Comparison of ENCODE assay signal across 14 cellular contexts in genomic region chr9:3498691-3499090, GRCh38. TPM values are rescaled to one million over a fixed set of nuclear protein-coding genes. Genes with fewer than 3 reads are reported as not detected.
DNase-seq lines count a peak whose midpoint lies in the region; ATAC-seq, FAIRE-seq and TF ChIP-seq lines count a peak whose summit lies in the region.
"Had no signal": no experiment of that assay in that cellular context is flagged by ENCODE, and none has a peak within 500 bp of the region (broad histone marks: within the 10 kb centered on the region; RNA-seq: fewer than 3 reads in every experiment).

No MANE protein-coding gene starts in this region.

- no peak overlapping the region for H3K4me3 ChIP-seq in HAP-1
- no peak overlapping the region for H3K4me3 ChIP-seq in endodermal cell (ENCODE audit: low read length)
- H3K4me3 ChIP-seq in pancreas: no peak overlapping the region
- H3K4me3 ChIP-seq: thyroid gland had no signal

- H3K4me1 ChIP-seq in HAP-1 (peaks cover 39% of the 10 kb centered on the region), endodermal cell (ENCODE audit: control insufficient read depth, insufficient read depth, low read length) (no peaks in the 10 kb centered on the region), pancreas (peaks cover 0 to 3% (median 0%) of the 10 kb centered on the region in 3 donors)
- H3K4me1 ChIP-seq: thyroid gland had no signal

- H3K4me1 Mint-ChIP-seq in endodermal cell: peaks cover 6% of the 10 kb centered on the region

- intact Hi-C loops in pancreas (cut with DNase I): no loop called here

- H3K27ac ChIP-seq in endodermal cell (ENCODE audit: low read depth, low read length): peak overlapping the region; percentile 67
- no peak overlapping the region for H3K27ac ChIP-seq in pancreas
- H3K27ac ChIP-seq: thyroid gland, WERI-Rb-1 had no signal

- CTCF ChIA-PET in HEK293T (lab: Yijun Ruan, JAX): no interaction called here

- no peaks in the 10 kb centered on the region for H3K9me3 Mint-ChIP-seq in endodermal cell

- in situ Hi-C loops in HAP-1 (cut with MboI; ENCODE audit: low sequenced_read_pairs): no loop called here

- H3K27me3 ChIP-seq in HAP-1 (ENCODE audit: low read depth) (no peaks in the 10 kb centered on the region), endodermal cell (ENCODE audit: control insufficient read depth, insufficient read depth, low read length, poor library complexity, severe bottlenecking) (no peaks in the 10 kb centered on the region), pancreas (no peaks in the 10 kb centered on the region)
- H3K27me3 ChIP-seq: thyroid gland had no signal

- TF ChIP-seq CTCF in endodermal cell (conservative IDR thresholded peaks at IDR 0.05) (no peak), pancreas (IDR thresholded peaks at IDR 0.05) (no peak)

- POLR2A ChIA-PET in HEK293T (lab: Yijun Ruan, JAX): interaction anchor here (3.9 kb wide), 1 partner anchor 28 kb away, joined by 22 read pairs; the partner anchor contains the start of gene RFX3

- H3K36me3 ChIP-seq in HAP-1 (replicated peaks): no peaks in the 10 kb centered on the region
- no peaks in the 10 kb centered on the region for H3K36me3 ChIP-seq in endodermal cell (ENCODE audit: control insufficient read depth, insufficient read depth, low read length)
- no peaks in the 10 kb centered on the region for H3K36me3 ChIP-seq in pancreas
- H3K36me3 ChIP-seq: thyroid gland, WERI-Rb-1 had no signal

- ATAC-seq in pancreas (peak in 3 of 4 donors; percentile 26 to 82 (median 72)), HG03469 (IDR thresholded peaks at IDR 0.05; ENCODE audit: unreplicated experiment) (no peak)

- peak overlapping the region; percentile 1 for H3K27ac Mint-ChIP-seq in endodermal cell

- WGBS in endodermal cell (ENCODE audit: insufficient coverage in 1 of 2, insufficient read length in 1 of 2), 2 experiments: 50 to 75% methylated on average over 3 of the region's 3 CpGs
- 88% methylated on average over 3 of the region's 3 CpGs for whole genome bisulfite sequencing in pancreas, 2 donors

- H3K36me3 Mint-ChIP-seq in endodermal cell (ENCODE audit: low read depth): peaks cover 5% of the 10 kb centered on the region

- H3K4me3 Mint-ChIP-seq in endodermal cell: no peak overlapping the region

- H3K9ac ChIP-seq in endodermal cell (ENCODE audit: extremely low read depth, low read length, poor library complexity, severe bottlenecking): no peak overlapping the region

- no peaks in the 10 kb centered on the region for H3K27me3 Mint-ChIP-seq in endodermal cell (ENCODE audit: insufficient read depth)

- peak; percentile 49 to 90 for DNase-seq in HAP-1 (ENCODE audit: low spot score in 2 of 2)
- peak; percentile 66 to 67 for DNase-seq in NCI-H526 (lab: John Stamatoyannopoulos, UW)
- no peak for DNase-seq in endodermal cell
- DNase-seq in pancreas: no peak
- DNase-seq in mucosa of gallbladder (ENCODE audit: low spot score): no peak
- DNase-seq in NCI-H446 treated with DMSO at 0.1 percent for 48 hours (lab: John Stamatoyannopoulos, UW): no peak
- DNase-seq in HEK293T (ENCODE audit: extremely low spot score): no peak
- DNase-seq: activated T-cell treated with anti-CD3 and anti-CD28 coated beads, Interleukin-2, amount 50 U/mL, for 48 hours; central memory CD4-positive, alpha-beta T cell; foreskin melanocyte; thyroid gland; WERI-Rb-1 had no signal

- no peak for FAIRE-seq in pancreas (lab: Jason Lieb, UNC)
- FAIRE-seq: GM12891 had no signal

- H3K9me3 ChIP-seq in HAP-1 (no peaks in the 10 kb centered on the region), endodermal cell (ENCODE audit: control insufficient read depth, low read length) (no peaks in the 10 kb centered on the region), pancreas (no peaks in the 10 kb centered on the region)
- H3K9me3 ChIP-seq: thyroid gland had no signal

TF ChIP-seq in HEK293T, 16 proteins besides CTCF, POLR2A, EP300 and RAD21:
- TF ChIP-seq SP1 (IDR thresholded peaks at IDR 0.05) (no peak), NFRKB (IDR thresholded peaks at IDR 0.05) (no peak), TARDBP (IDR thresholded peaks at IDR 0.05) (no peak), ELF4 (IDR thresholded peaks at IDR 0.05) (no peak), SUZ12 (IDR thresholded peaks at IDR 0.05) (no peak), ZNF384 (IDR thresholded peaks at IDR 0.05) (no peak), BHLHE40 (IDR thresholded peaks at IDR 0.05; ENCODE audit: borderline replicate concordance) (no peak), HDGF (IDR thresholded peaks at IDR 0.05; ENCODE audit: borderline replicate concordance) (no peak), L3MBTL2 (conservative IDR thresholded peaks at IDR 0.05) (no peak), FOXK2 (IDR thresholded peaks at IDR 0.05) (no peak), LEF1 (IDR thresholded peaks at IDR 0.05; ENCODE audit: borderline replicate concordance) (no peak), CTBP1 (IDR thresholded peaks at IDR 0.05; ENCODE audit: borderline replicate concordance) (no peak), FOXM1 (IDR thresholded peaks at IDR 0.05; ENCODE audit: borderline replicate concordance) (no peak), PKNOX1 (IDR thresholded peaks at IDR 0.05) (no peak)

RNA-seq across cellular contexts. Expression of gene RFX3, which starts 27.1 kb away (rescaled TPM):
- total RNA-seq in endodermal cell (10 to 100 TPM; 27.5 to 28.2 TPM), pancreas (10 to 100 TPM in 1 of 6 donors, 1 to 10 TPM in 5; 4.8 to 12.2 (median 5.2) TPM), mucosa of gallbladder (16.3 TPM)
- 29.5 TPM for polyA plus RNA-seq in endodermal cell (2013, experiment 1 of 2)
- 30.1 TPM for polyA plus RNA-seq in endodermal cell (2013, experiment 2 of 2)
- polyA plus RNA-seq in pancreas: 1 to 10 TPM; 1.2 to 3.7 TPM

Comparison
In these comparisons a context has a peak if more than half of its experiments do, and no peak if none do; other contexts are left out.
1. DNase-seq: peak in HAP-1 (2 of 2) and NCI-H526 (2 of 2); none in endodermal cell (single experiment), pancreas (0 of 6), mucosa of gallbladder (single experiment), NCI-H446 treated with DMSO at 0.1 percent for 48 hours (single experiment) and HEK293T (single experiment).